ENCODE assay signal across 1 cellular context in genomic region chr17:82103588-82104451, GRCh38.
TF ChIP-seq lines count a peak whose summit lies in the region.

No MANE protein-coding gene starts in this region.

TF ChIP-seq in HepG2, 621 proteins besides CTCF, POLR2A, EP300 and RAD21 (continued from another document and continues in another):
- TF ChIP-seq ZHX2 (IDR thresholded peaks at IDR 0.05; ENCODE audit: low read depth) (no peak), ZHX2 (CRISPR knock-in tag; IDR thresholded peaks at IDR 0.05; ENCODE audit: borderline replicate concordance) (no peak), HIC2 (CRISPR knock-in tag; IDR thresholded peaks at IDR 0.05; ENCODE audit: low read depth) (peak; percentile 89), KMT2B (CRISPR knock-in tag; IDR thresholded peaks at IDR 0.05) (no peak), FLYWCH1 (CRISPR knock-in tag; IDR thresholded peaks at IDR 0.05) (no peak), PCBP1 (IDR thresholded peaks at IDR 0.05; ENCODE audit: borderline replicate concordance, low read depth, low read length) (peak; percentile 47; the same call in 1 of the 2 replicates), CREBL2 (CRISPR knock-in tag; IDR thresholded peaks at IDR 0.05; ENCODE audit: borderline replicate concordance) (no peak; the same call in 1 of the 2 replicates), GLMP (CRISPR knock-in tag; IDR thresholded peaks at IDR 0.05; ENCODE audit: borderline replicate concordance) (no peak), FOXK2 (IDR thresholded peaks at IDR 0.05) (peak; percentile 18; the same call in 1 of the 2 replicates), ATAD3A (CRISPR knock-in tag; IDR thresholded peaks at IDR 0.05) (peak; percentile 56; the same call in 1 of the 2 replicates), ZBED4 (CRISPR knock-in tag; IDR thresholded peaks at IDR 0.05; ENCODE audit: borderline replicate concordance) (peak; percentile 99), ZNF646 (CRISPR knock-in tag; IDR thresholded peaks at IDR 0.05) (no peak), ZNF747 (CRISPR knock-in tag; IDR thresholded peaks at IDR 0.05; ENCODE audit: borderline replicate concordance) (no peak), ZNF225 (CRISPR knock-in tag; IDR thresholded peaks at IDR 0.05) (peak; percentile 70), ARID5B (CRISPR knock-in tag; IDR thresholded peaks at IDR 0.05) (peak; percentile 81), SKIL (CRISPR knock-in tag; IDR thresholded peaks at IDR 0.05; ENCODE audit: borderline replicate concordance) (peak; percentile 88), SRSF9 (IDR thresholded peaks at IDR 0.05; ENCODE audit: borderline replicate concordance, insufficient read depth, low read depth, low read length, poor library complexity, severe bottlenecking) (no peak)
